In the genomic region with DNA sequence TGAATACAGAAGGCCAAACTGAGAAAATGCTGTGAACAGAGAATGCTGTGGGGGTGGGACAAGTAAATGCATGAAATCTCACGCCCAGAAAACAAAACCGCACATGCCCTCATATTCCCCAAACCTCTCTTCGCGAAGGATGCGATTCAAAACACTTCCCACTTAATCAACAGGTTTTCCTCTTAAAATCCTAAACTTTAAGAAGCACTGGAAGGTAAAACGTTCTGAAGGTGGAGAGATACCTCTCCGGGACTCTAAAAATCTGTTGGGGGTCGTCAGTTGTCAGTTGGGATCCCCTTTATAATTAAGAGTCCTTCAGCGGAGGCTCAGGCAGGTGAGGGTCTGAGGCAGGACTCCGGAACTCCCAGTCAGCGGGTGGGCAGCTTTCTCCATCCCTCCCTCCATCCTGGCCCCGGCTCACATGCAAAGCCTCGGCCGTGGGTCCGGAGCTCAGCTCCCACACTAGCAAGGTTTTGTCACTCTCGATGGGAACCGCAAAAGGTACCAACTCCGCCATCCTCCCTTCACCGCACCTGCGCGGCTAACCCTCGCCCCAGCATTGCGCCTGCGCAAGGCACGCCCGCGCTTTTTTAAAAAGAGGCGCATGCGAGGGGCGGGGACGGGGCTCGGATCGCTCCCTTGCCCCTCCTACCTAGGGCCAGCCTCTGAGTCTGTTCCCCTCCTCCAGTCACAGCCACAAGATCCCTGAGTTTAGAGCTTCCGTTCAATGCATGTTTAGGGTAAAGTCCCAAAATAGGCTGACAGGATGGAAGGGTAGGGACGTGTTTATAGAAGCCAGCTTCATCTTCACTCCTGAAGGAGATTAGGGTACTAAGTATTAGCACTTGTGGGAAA, we compare ENCODE assay signal across 8 cellular contexts. TPM values are rescaled to one million over a fixed set of nuclear protein-coding genes. Genes with fewer than 3 reads are reported as not detected.
DNase-seq lines count a peak whose midpoint lies in the region; ATAC-seq lines count a peak whose summit lies in the region.

A gene with protein sequence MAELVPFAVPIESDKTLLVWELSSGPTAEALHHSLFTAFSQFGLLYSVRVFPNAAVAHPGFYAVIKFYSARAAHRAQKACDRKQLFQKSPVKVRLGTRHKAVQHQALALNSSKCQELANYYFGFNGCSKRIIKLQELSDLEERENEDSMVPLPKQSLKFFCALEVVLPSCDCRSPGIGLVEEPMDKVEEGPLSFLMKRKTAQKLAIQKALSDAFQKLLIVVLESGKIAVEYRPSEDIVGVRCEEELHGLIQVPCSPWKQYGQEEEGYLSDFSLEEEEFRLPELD (minus strand): TSS at position 563 of the 855 bp plus-strand sequence. CDS start 46 bp downstream, at position 517.

- CTCF ChIA-PET in activated CD8-positive, alpha-beta T cell treated with anti-CD3 and anti-CD28 coated beads, Interleukin-2, amount 10 ng/mL, durations not matched to agents 7 days and 5 days (lab: Charles Lee), result interaction anchor here (0.6 to 2.3 kb wide), 13 partner anchors 9 to 122 kb away, joined by 3 to 12 read pairs (median 4); a partner anchor contains a TSS

- peaks cover 25% of the 10 kb centered on the region for H3K36me3 Mint-ChIP-seq in activated CD8-positive, alpha-beta T cell treated with anti-CD3 and anti-CD28 coated beads, Interleukin-2, amount 10 ng/mL, durations not matched to agents 7 days and 5 days (ENCODE audit: low read depth)
- peaks cover 7% of the 10 kb centered on the region for H3K36me3 Mint-ChIP-seq in effector memory CD8-positive, alpha-beta T cell (ENCODE audit: insufficient read depth)

- H3K27ac Mint-ChIP-seq in activated CD8-positive, alpha-beta T cell treated with anti-CD3 and anti-CD28 coated beads, Interleukin-2, amount 10 ng/mL, durations not matched to agents 7 days and 5 days, result peak within 1 kb of the TSS; percentile 85
- H3K27ac Mint-ChIP-seq in effector memory CD8-positive, alpha-beta T cell, result peak within 1 kb of the TSS; percentile 81 to 95

- POLR2A ChIA-PET in activated CD8-positive, alpha-beta T cell treated with anti-CD3 and anti-CD28 coated beads, Interleukin-2, amount 10 ng/mL, durations not matched to agents 7 days and 5 days (lab: Charles Lee), result interaction anchor here (0.7 to 2.4 kb wide), 14 partner anchors 15 to 122 kb away, joined by 3 to 16 read pairs (median 6); a partner anchor contains a TSS

- H3K4me1 Mint-ChIP-seq in activated CD8-positive, alpha-beta T cell treated with anti-CD3 and anti-CD28 coated beads, Interleukin-2, amount 10 ng/mL, durations not matched to agents 7 days and 5 days (ENCODE audit: low read depth), result peaks cover 37% of the 10 kb centered on the region
- H3K4me1 Mint-ChIP-seq in effector memory CD8-positive, alpha-beta T cell (ENCODE audit: low read depth in 2 of 2), result peaks cover 12 to 19% of the 10 kb centered on the region in 2 donors

- H3K27me3 Mint-ChIP-seq in activated CD8-positive, alpha-beta T cell treated with anti-CD3 and anti-CD28 coated beads, Interleukin-2, amount 10 ng/mL, durations not matched to agents 7 days and 5 days (ENCODE audit: low read depth), result peaks cover 8% of the 10 kb centered on the region
- H3K27me3 Mint-ChIP-seq in effector memory CD8-positive, alpha-beta T cell, result no peaks in the 10 kb centered on the region

- DNase-seq in HPDE6-E6E7 (ENCODE audit: extremely low spot score) (peak; percentile 95), NCI-H82 treated with DMSO at 0.1 percent for 48 hours (lab: John Stamatoyannopoulos, UW; ENCODE audit: unreplicated experiment) (peak; percentile 87), midbrain (lab: John Stamatoyannopoulos, UW) (peak; percentile 25)
- peak; percentile 94 for DNase-seq in activated CD8-positive, alpha-beta T cell treated with anti-CD3 and anti-CD28 coated beads, Interleukin-2, amount 10 ng/mL, durations not matched to agents 7 days and 5 days
- DNase-seq in effector memory CD8-positive, alpha-beta T cell, result peak; percentile 77 to 81 (median 81)
- peak; percentile 61 for DNase-seq in stimulated activated CD8-positive, alpha-beta memory T cell treated with anti-CD3 and anti-CD28 coated beads, Interleukin-2, amount 100 ng/mL, for 1 hour (ENCODE audit: low read depth in 2 of 2)

- H3K4me3 Mint-ChIP-seq in activated CD8-positive, alpha-beta T cell treated with anti-CD3 and anti-CD28 coated beads, Interleukin-2, amount 10 ng/mL, durations not matched to agents 7 days and 5 days, result peak within 1 kb of the TSS; percentile 86
- H3K4me3 Mint-ChIP-seq in effector memory CD8-positive, alpha-beta T cell, result peak within 1 kb of the TSS; percentile 90 to 92

- ATAC-seq in GM18517 (IDR thresholded peaks at IDR 0.05; ENCODE audit: unreplicated experiment) (peak; percentile 59), GM21367 (IDR thresholded peaks at IDR 0.05; ENCODE audit: unreplicated experiment) (no peak)
- peak; percentile 98 for ATAC-seq in activated CD8-positive, alpha-beta T cell treated with anti-CD3 and anti-CD28 coated beads, Interleukin-2, amount 10 ng/mL, durations not matched to agents 7 days and 5 days
- ATAC-seq in effector memory CD8-positive, alpha-beta T cell (replicated peaks), result peak; percentile 95

- no peaks in the 10 kb centered on the region for H3K9me3 Mint-ChIP-seq in activated CD8-positive, alpha-beta T cell treated with anti-CD3 and anti-CD28 coated beads, Interleukin-2, amount 10 ng/mL, durations not matched to agents 7 days and 5 days (ENCODE audit: insufficient read depth)
- H3K9me3 Mint-ChIP-seq in effector memory CD8-positive, alpha-beta T cell, result no peaks in the 10 kb centered on the region

RNA-seq across cellular contexts. Expression of the gene that starts here (rescaled TPM):
- total RNA-seq in activated CD8-positive, alpha-beta T cell treated with anti-CD3 and anti-CD28 coated beads, Interleukin-2, amount 10 ng/mL, durations not matched to agents 7 days and 5 days, result 10 to 100 TPM; 13.9 to 14.4 TPM

Comparison
In these comparisons a context has a peak if more than half of its experiments do, and no peak if none do; other contexts are left out.
1. DNase-seq: peak in every context shown above with its lines; median percentile 95 in HPDE6-E6E7; 94 in activated CD8-positive, alpha-beta T cell treated with anti-CD3 and anti-CD28 coated beads, Interleukin-2, amount 10 ng/mL, durations not matched to agents 7 days and 5 days; 87 in NCI-H82 treated with DMSO at 0.1 percent for 48 hours; 81 in effector memory CD8-positive, alpha-beta T cell; 61 in stimulated activated CD8-positive, alpha-beta memory T cell treated with anti-CD3 and anti-CD28 coated beads, Interleukin-2, amount 100 ng/mL, for 1 hour; 25 in midbrain.